8 cellular contexts compared by ENCODE assay signal in genomic region chr2:42171396-42171971, GRCh38. TPM values are rescaled to one million over a fixed set of nuclear protein-coding genes. Genes with fewer than 3 reads are reported as not detected.
A peak's percentile ranks its signal among the peaks of the same experiment; 100 is the strongest.
DNase-seq lines count a peak whose midpoint lies in the region; ATAC-seq and TF ChIP-seq lines count a peak whose summit lies in the region.

No MANE protein-coding gene starts in this region.

- H2BK120ac ChIP-seq in neuronal stem cell (ENCODE audit: low read depth, low read length), result no peak overlapping the region

- no peak overlapping the region for H3K23ac ChIP-seq in neuronal stem cell (ENCODE audit: low read depth, low read length, poor library complexity)

- H3K27me3 ChIP-seq in neuronal stem cell (ENCODE audit: control insufficient read depth in 3 of 3, insufficient read depth in 3 of 3, low read depth in 1 of 3, low read length in 3 of 3), result no peaks in the 10 kb centered on the region

- H3K9me3 ChIP-seq in HEK293 (ENCODE audit: control insufficient read depth, insufficient read depth, low read depth, low read length), result no peaks in the 10 kb centered on the region
- H3K9me3 ChIP-seq in neuronal stem cell (replicated peaks in 1 of 2; ENCODE audit: control insufficient read depth in 2 of 2, insufficient read depth in 1 of 2, low read depth in 1 of 2, low read length in 2 of 2), result peaks cover 0 to 2% of the 10 kb centered on the region in 2 donors

- H3K18ac ChIP-seq in neuronal stem cell (ENCODE audit: low read length), result no peak overlapping the region

- CTCF ChIA-PET in GM10248 (lab: Yijun Ruan, JAX) (interaction anchor here (1.5 to 2.9 kb wide), 7 partner anchors 9 to 84 kb away, joined by 3 to 9 read pairs (median 6); no protein-coding TSS in a partner anchor), HEK293 (lab: Yijun Ruan, JAX) (interaction anchor here (0.5 to 5.7 kb wide), 8 partner anchors 12 to 431 kb away, joined by 3 to 23 read pairs (median 4); no protein-coding TSS in a partner anchor)
- CTCF ChIA-PET in activated CD8-positive, alpha-beta T cell treated with anti-CD3 and anti-CD28 coated beads, Interleukin-2, amount 10 ng/mL, durations not matched to agents 7 days and 5 days (lab: Charles Lee), result interaction anchor here (1.0 to 4.7 kb wide), 15 partner anchors 8 to 157 kb away, joined by 3 to 48 read pairs (median 9); no protein-coding TSS in a partner anchor

- TF ChIP-seq CTCF in GM10248 (IDR thresholded peaks at IDR 0.05; ENCODE audit: control extremely low read depth, extremely low read depth, low read depth, missing control alignments), result no peak
- no peak for TF ChIP-seq CTCF in HEK293 (tag by site-specific recombination; IDR thresholded peaks at IDR 0.05)
- no peak for TF ChIP-seq CTCF in lower leg skin (IDR thresholded peaks at IDR 0.05)

- no peak overlapping the region for H4K91ac ChIP-seq in neuronal stem cell (ENCODE audit: low read depth, low read length, poor library complexity)

- no peak overlapping the region for H2AK5ac ChIP-seq in neuronal stem cell (ENCODE audit: low read depth, low read length)

- H3K4me1 ChIP-seq in HEK293 (ENCODE audit: control insufficient read depth, insufficient read depth, low read length), result peaks cover 26% of the 10 kb centered on the region
- H3K4me1 ChIP-seq in neuronal stem cell (ENCODE audit: control insufficient read depth in 2 of 2, insufficient read depth in 1 of 2, low read depth in 1 of 2, low read length in 2 of 2), result peaks cover 9 to 18% of the 10 kb centered on the region in 2 donors

- H3K36me3 ChIP-seq in HEK293 (ENCODE audit: control insufficient read depth in 2 of 2, insufficient read depth in 1 of 2, low read length in 2 of 2) (no peaks in the 10 kb centered on the region; a peak in 1 of 3 replicates), neuronal stem cell (replicated peaks in 1 of 2; ENCODE audit: control insufficient read depth in 2 of 2, insufficient read depth in 2 of 2, low read length in 2 of 2) (no peaks in the 10 kb centered on the region)

- no peak overlapping the region for H3K14ac ChIP-seq in neuronal stem cell (ENCODE audit: low read length)

- H2BK15ac ChIP-seq in neuronal stem cell (ENCODE audit: low read length), result no peak overlapping the region

- no peak overlapping the region for H3K4me3 Mint-ChIP-seq in activated CD8-positive, alpha-beta T cell treated with anti-CD3 and anti-CD28 coated beads, Interleukin-2, amount 10 ng/mL, durations not matched to agents 7 days and 5 days
- H3K4me3 Mint-ChIP-seq in stimulated activated naive B cell treated with anti-CD40 and anti-IgM and Interleukin-4, amounts not matched to agents 10 μg/mL and 1 μg/mL and 100 μg/mL, for 72 hours, result no peak overlapping the region

- H2BK12ac ChIP-seq in neuronal stem cell (ENCODE audit: low read length), result no peak overlapping the region

- H2AFZ ChIP-seq in neuronal stem cell (ENCODE audit: low read length), result no peak overlapping the region

- ATAC-seq in activated CD8-positive, alpha-beta T cell treated with anti-CD3 and anti-CD28 coated beads, Interleukin-2, amount 10 ng/mL, durations not matched to agents 7 days and 5 days, result no peak
- ATAC-seq in stimulated activated naive B cell treated with anti-CD40 and anti-IgM and Interleukin-4, amounts not matched to agents 10 μg/mL and 1 μg/mL and 100 μg/mL, for 72 hours (replicated peaks), result no peak

- H3K4me2 ChIP-seq in neuronal stem cell (ENCODE audit: insufficient read depth, low read length, poor library complexity, severe bottlenecking), result peak overlapping the region; percentile 44

- peaks cover 30% of the 10 kb centered on the region for H3K4me1 Mint-ChIP-seq in activated CD8-positive, alpha-beta T cell treated with anti-CD3 and anti-CD28 coated beads, Interleukin-2, amount 10 ng/mL, durations not matched to agents 7 days and 5 days (ENCODE audit: low read depth)
- peaks cover 13 to 27% of the 10 kb centered on the region in 2 donors for H3K4me1 Mint-ChIP-seq in stimulated activated naive B cell treated with anti-CD40 and anti-IgM and Interleukin-4, amounts not matched to agents 10 μg/mL and 1 μg/mL and 100 μg/mL, for 72 hours

- H2BK5ac ChIP-seq in neuronal stem cell (ENCODE audit: low read length), result no peak overlapping the region

- intact Hi-C loops in lower leg skin (cut with DNase I; ENCODE audit: low total_unique reads), result no loop called here

- TF ChIP-seq POLR2A in lower leg skin (IDR thresholded peaks at IDR 0.05), result no peak

- H3K4ac ChIP-seq in neuronal stem cell (ENCODE audit: low read length), result no peak overlapping the region

- H3K27ac ChIP-seq in HEK293 (ENCODE audit: extremely low read depth, low read depth, low read length) (peak overlapping the region; percentile 59), neuronal stem cell (replicated peaks; ENCODE audit: low read length) (no peak overlapping the region)

- POLR2A ChIA-PET in GM10248 (lab: Yijun Ruan, JAX), result no interaction called here
- POLR2A ChIA-PET in HEK293 (lab: Yijun Ruan, JAX), result interaction anchor here (0.9 to 1.4 kb wide), 4 partner anchors 10 to 39 kb away, joined by 3 to 4 read pairs (median 4); no protein-coding TSS in a partner anchor
- POLR2A ChIA-PET in activated CD8-positive, alpha-beta T cell treated with anti-CD3 and anti-CD28 coated beads, Interleukin-2, amount 10 ng/mL, durations not matched to agents 7 days and 5 days (lab: Charles Lee), result interaction anchor here (0.7 to 4.1 kb wide), 9 partner anchors 8 to 323 kb away, joined by 3 to 37 read pairs (median 5); no protein-coding TSS in a partner anchor

- DNase-seq in GM10248 (ENCODE audit: extremely low spot score) (peak; percentile 45), neuronal stem cell (ENCODE audit: low spot score) (no peak), COLO829 (ENCODE audit: low spot score) (no peak), lower leg skin (ENCODE audit: low spot score in 2 of 2) (no peak), DMS153 treated with DMSO at 0.1 percent for 48 hours (lab: John Stamatoyannopoulos, UW; ENCODE audit: unreplicated experiment) (no peak)
- peak; percentile 28 for DNase-seq in activated CD8-positive, alpha-beta T cell treated with anti-CD3 and anti-CD28 coated beads, Interleukin-2, amount 10 ng/mL, durations not matched to agents 7 days and 5 days
- no peak for DNase-seq in stimulated activated naive B cell treated with anti-CD40 and anti-IgM and Interleukin-4, amounts not matched to agents 10 μg/mL and 1 μg/mL and 100 μg/mL, for 72 hours

- WGBS in neuronal stem cell (ENCODE audit: extremely low coverage in 2 of 2, insufficient read length in 2 of 2, insufficient replicate concordance in 1 of 2), 2 donors, result no CpG with 5 or more reads among the region's 3 CpGs
- WGBS in lower leg skin, 2 donors, result 51 to 54% methylated on average over 3 of the region's 3 CpGs

- H3K9me3 Mint-ChIP-seq in activated CD8-positive, alpha-beta T cell treated with anti-CD3 and anti-CD28 coated beads, Interleukin-2, amount 10 ng/mL, durations not matched to agents 7 days and 5 days (ENCODE audit: insufficient read depth), result no peaks in the 10 kb centered on the region
- H3K9me3 Mint-ChIP-seq in stimulated activated naive B cell treated with anti-CD40 and anti-IgM and Interleukin-4, amounts not matched to agents 10 μg/mL and 1 μg/mL and 100 μg/mL, for 72 hours, result no peaks in the 10 kb centered on the region

- H3K9ac ChIP-seq in neuronal stem cell (ENCODE audit: low read depth, low read length, poor library complexity), result no peak overlapping the region

- no peak overlapping the region for H3K27ac Mint-ChIP-seq in activated CD8-positive, alpha-beta T cell treated with anti-CD3 and anti-CD28 coated beads, Interleukin-2, amount 10 ng/mL, durations not matched to agents 7 days and 5 days
- no peak overlapping the region for H3K27ac Mint-ChIP-seq in stimulated activated naive B cell treated with anti-CD40 and anti-IgM and Interleukin-4, amounts not matched to agents 10 μg/mL and 1 μg/mL and 100 μg/mL, for 72 hours

- H3K4me3 ChIP-seq in HEK293 (ENCODE audit: low read depth, low read length), result peak overlapping the region; percentile 4
- peak overlapping the region in 1 of 2 donors; percentile 96 for H3K4me3 ChIP-seq in neuronal stem cell (ENCODE audit: low read length in 2 of 2)
- no peak overlapping the region for H3K4me3 ChIP-seq in lower leg skin (ENCODE audit: low read depth, poor library complexity, severe bottlenecking)

- H3K36me3 Mint-ChIP-seq in activated CD8-positive, alpha-beta T cell treated with anti-CD3 and anti-CD28 coated beads, Interleukin-2, amount 10 ng/mL, durations not matched to agents 7 days and 5 days (ENCODE audit: low read depth), result peaks cover 15% of the 10 kb centered on the region
- H3K36me3 Mint-ChIP-seq in stimulated activated naive B cell treated with anti-CD40 and anti-IgM and Interleukin-4, amounts not matched to agents 10 μg/mL and 1 μg/mL and 100 μg/mL, for 72 hours, result peaks cover 7% of the 10 kb centered on the region in 2 donors

- no peaks in the 10 kb centered on the region for H3K79me1 ChIP-seq in neuronal stem cell (ENCODE audit: low read depth, low read length)

- H3K27me3 Mint-ChIP-seq in activated CD8-positive, alpha-beta T cell treated with anti-CD3 and anti-CD28 coated beads, Interleukin-2, amount 10 ng/mL, durations not matched to agents 7 days and 5 days (ENCODE audit: low read depth), result no peaks in the 10 kb centered on the region
- H3K27me3 Mint-ChIP-seq in stimulated activated naive B cell treated with anti-CD40 and anti-IgM and Interleukin-4, amounts not matched to agents 10 μg/mL and 1 μg/mL and 100 μg/mL, for 72 hours, result no peaks in the 10 kb centered on the region

- no peak overlapping the region for H4K8ac ChIP-seq in neuronal stem cell (ENCODE audit: low read depth, low read length)

TF ChIP-seq in HEK293, 187 proteins besides CTCF, POLR2A, EP300 and RAD21 (continues in another document):
- TF ChIP-seq ZEB2 (tag by site-specific recombination; IDR thresholded peaks at IDR 0.05) (0 out of 2 replicates have a peak, but pooled peaks have one; percentile 25), ZSCAN4 (tag by site-specific recombination; IDR thresholded peaks at IDR 0.05) (no peak), ZNF10 (tag by site-specific recombination; IDR thresholded peaks at IDR 0.05) (0 out of 2 replicates have a peak, but pooled peaks have one; percentile 11), ZSCAN30 (tag by site-specific recombination; IDR thresholded peaks at IDR 0.05) (0 out of 2 replicates have a peak, but pooled peaks have one; percentile 14)

RNA-seq across cellular contexts. Expression of gene EML4, which starts 2.3 kb away (rescaled TPM):
- 10 to 100 TPM; 88.0 to 89.7 TPM for total RNA-seq in activated CD8-positive, alpha-beta T cell treated with anti-CD3 and anti-CD28 coated beads, Interleukin-2, amount 10 ng/mL, durations not matched to agents 7 days and 5 days
- polyA plus RNA-seq in neuronal stem cell (2013, experiment 1 of 2), result 45.6 TPM
- polyA plus RNA-seq in neuronal stem cell (2013, experiment 2 of 2), result 46.5 TPM
- total RNA-seq in lower leg skin, result 10 to 100 TPM; 29.5 to 37.4 (median 33.6) TPM

Comparison
In these comparisons a context has a peak if more than half of its experiments do, and no peak if none do; other contexts are left out.
1. DNase-seq: peak in GM10248 (single experiment) and activated CD8-positive, alpha-beta T cell treated with anti-CD3 and anti-CD28 coated beads, Interleukin-2, amount 10 ng/mL, durations not matched to agents 7 days and 5 days (single experiment); none in neuronal stem cell (single experiment), COLO829 (single experiment), lower leg skin (0 of 2), stimulated activated naive B cell treated with anti-CD40 and anti-IgM and Interleukin-4, amounts not matched to agents 10 μg/mL and 1 μg/mL and 100 μg/mL, for 72 hours (single experiment) and DMS153 treated with DMSO at 0.1 percent for 48 hours (single experiment).